In the genomic region with DNA sequence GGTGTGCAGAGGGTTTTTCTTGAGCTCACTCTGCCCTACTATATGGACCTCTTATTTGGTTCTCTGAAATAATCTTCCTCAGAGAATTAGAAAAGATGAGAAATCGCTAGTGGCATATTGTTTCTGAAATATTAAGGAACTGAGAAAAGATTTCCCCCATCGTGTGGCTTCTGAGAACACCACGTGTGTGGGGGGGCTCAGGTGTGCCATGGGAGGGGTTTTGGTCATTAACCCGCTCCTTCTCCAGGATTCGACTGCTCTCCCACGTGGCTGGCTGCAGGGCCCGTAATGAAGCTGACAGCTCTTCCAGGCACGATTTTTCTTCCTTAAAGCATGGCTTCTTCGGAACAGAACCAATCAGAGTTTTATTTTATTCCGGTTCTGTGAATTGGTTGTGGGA, we compare ENCODE assay signal across 35 cellular contexts.
"Had no signal": no experiment of that assay in that cellular context is flagged by ENCODE, and none has a peak within 500 bp of the region (broad histone marks: within the 10 kb centered on the region; RNA-seq: fewer than 3 reads in every experiment).

No MANE protein-coding gene starts in this region.

- H3K36me3 Mint-ChIP-seq: activated CD4-positive, alpha-beta memory T cell treated with anti-CD3 and anti-CD28 coated beads for 36 hours had no signal

- H3K27me3 ChIP-seq: adrenal gland, body of pancreas, breast epithelium had no signal

- H3K4me1 Mint-ChIP-seq: activated B cell treated with CpG ODN at 0.5 μM for 24 hours, T-cell, T-helper 17 cell had no signal

- DNase-seq: activated B cell treated with CpG ODN at 0.5 μM for 24 hours; activated CD4-positive, alpha-beta memory T cell treated with anti-CD3 and anti-CD28 coated beads for 36 hours; activated CD4-positive, alpha-beta T cell treated with anti-CD3 and anti-CD28 coated beads for 4 hours; activated CD4-positive, alpha-beta T cell treated with anti-CD3 and anti-CD28 coated beads, Interleukin-2, amount 50 U/mL, for 1 hour; activated CD4-positive, CD25-positive, alpha-beta regulatory T cell treated with anti-CD3 and anti-CD28 coated beads, Interleukin-2, amount 50 U/mL, for 72 hours; activated CD8-positive, alpha-beta memory T cell treated with anti-CD3 and anti-CD28 coated beads, Interleukin-2, amount 50 U/mL, for 4 hours; activated gamma-delta T cell treated with Interleukin-2 at 50 U/mL for 16 hours; activated naive CD4-positive, alpha-beta T cell treated with anti-CD3 and anti-CD28 coated beads for 36 hours; activated T-cell treated with anti-CD3 and anti-CD28 coated beads for 4 hours; activated T-cell treated with anti-CD3 and anti-CD28 coated beads, Interleukin-2, amount 50 U/mL, for 4 hours; body of pancreas; MM.1S; MV-4-11; NCI-H1092; NCI-H1436 treated with DMSO at 0.1 percent for 48 hours; NCI-H1694 treated with DMSO at 0.1 percent for 48 hours; NCI-H2029 treated with DMSO at 0.1 percent for 48 hours; NCI-H2107; NCI-H2171; NCI-H510A; NCI-H526; NCI-H748 treated with DMSO at 0.1 percent for 48 hours; NK-92 treated with Interleukin-12 subunit alpha and Interleukin-12 subunit beta, amount 100 ng/mL, for 24 hours; SIG-M5; T-cell; T-helper 17 cell; T-helper 9 cell had no signal

- FAIRE-seq: astrocyte had no signal

- H3K27ac Mint-ChIP-seq: activated B cell treated with CpG ODN at 0.5 μM for 24 hours; activated CD4-positive, alpha-beta memory T cell treated with anti-CD3 and anti-CD28 coated beads for 36 hours; activated naive CD4-positive, alpha-beta T cell treated with anti-CD3 and anti-CD28 coated beads for 36 hours; activated naive CD4-positive, alpha-beta T cell treated with anti-CD3 and anti-CD28 coated beads, Interleukin-2, amount 50 U/mL, for 72 hours; activated T-helper 1 cell treated with anti-CD3 and anti-CD28 coated beads, Interleukin-12 subunit alpha, Interleukin-12 subunit beta, Interleukin-2, Interleukin-4 antibody, amounts not matched to agents 30 ng/mL and 10 ng/mL and 1 ng/mL, durations not matched to agents 14 hours and 24 hours and 36 hours; T-cell; T-helper 17 cell had no signal

- H3K4me3 ChIP-seq: adrenal gland, body of pancreas, breast epithelium had no signal

- H3K27me3 Mint-ChIP-seq: activated B cell treated with CpG ODN at 0.5 μM for 24 hours; activated CD4-positive, alpha-beta memory T cell treated with anti-CD3 and anti-CD28 coated beads for 36 hours; T-cell had no signal

- ATAC-seq: activated naive CD4-positive, alpha-beta T cell treated with anti-CD3 and anti-CD28 coated beads, Interleukin-2, amount 50 U/mL, for 72 hours; activated T-cell treated with anti-CD3 and anti-CD28 coated beads, Interleukin-2, amount 50 U/mL, for 4 hours; body of pancreas; Panc1; SK-N-SH treated with all-trans-retinoic acid at 6 μM for 48 hours; T-cell; T-helper 17 cell had no signal

- H3K4me1 ChIP-seq: adrenal gland, body of pancreas, breast epithelium had no signal

- H3K9me3 ChIP-seq: adrenal gland, body of pancreas, breast epithelium had no signal

- H3K36me3 ChIP-seq: adrenal gland, breast epithelium had no signal

- H3K9me3 Mint-ChIP-seq: activated T-helper 1 cell treated with anti-CD3 and anti-CD28 coated beads, Interleukin-12 subunit alpha, Interleukin-12 subunit beta, Interleukin-2, Interleukin-4 antibody, amounts not matched to agents 30 ng/mL and 10 ng/mL and 1 ng/mL, durations not matched to agents 14 hours and 24 hours and 36 hours had no signal

- H3K4me3 Mint-ChIP-seq: activated B cell treated with CpG ODN at 0.5 μM for 24 hours; activated CD4-positive, alpha-beta memory T cell treated with anti-CD3 and anti-CD28 coated beads for 36 hours; activated naive CD4-positive, alpha-beta T cell treated with anti-CD3 and anti-CD28 coated beads for 36 hours; activated T-cell treated with anti-CD3 and anti-CD28 coated beads, Interleukin-2, amount 50 U/mL, for 4 hours; activated T-helper 1 cell treated with anti-CD3 and anti-CD28 coated beads, Interleukin-12 subunit alpha, Interleukin-12 subunit beta, Interleukin-2, Interleukin-4 antibody, amounts not matched to agents 30 ng/mL and 10 ng/mL and 1 ng/mL, durations not matched to agents 14 hours and 24 hours and 36 hours; T-cell; T-helper 17 cell had no signal

- H3K27ac ChIP-seq: adrenal gland, body of pancreas, breast epithelium, VCaP had no signal
